In genomic region chr4:6974138-6974848, GRCh38 we compare ENCODE assay signal across 8 cellular contexts.
DNase-seq lines count a peak whose midpoint lies in the region; ATAC-seq, FAIRE-seq and TF ChIP-seq lines count a peak whose summit lies in the region.

No MANE protein-coding gene starts in this region.

- no peak overlapping the region for H3K27ac ChIP-seq in HepG2 (ENCODE audit: extremely low read length, insufficient read depth, low read length)

- no peaks in the 10 kb centered on the region for H3K27me3 ChIP-seq in HepG2 (ENCODE audit: control insufficient read depth in 1 of 2, insufficient read depth in 2 of 2, low read length in 2 of 2)

- ATAC-seq in HG02610 (IDR thresholded peaks at IDR 0.05; ENCODE audit: unreplicated experiment): peak; percentile 62
- peak; percentile 94 for ATAC-seq in HepG2
- ATAC-seq in GM18519 (IDR thresholded peaks at IDR 0.05; ENCODE audit: low FRiP score, unreplicated experiment): no peak

- H3K36me3 ChIP-seq in HepG2 (replicated peaks in 1 of 2; ENCODE audit: control insufficient read depth in 1 of 2, insufficient read depth in 2 of 2, low read length in 2 of 2): peaks cover 4 to 14% of the 10 kb centered on the region in 2 experiments; a peak in 4 of 5 replicates

- H3K4me3 ChIP-seq in HepG2 (replicated peaks in 1 of 3; ENCODE audit: insufficient read depth in 1 of 3, low read depth in 2 of 3, low read length in 3 of 3): no peak overlapping the region

- H3K79me2 ChIP-seq in HepG2 (ENCODE audit: insufficient read depth, low read length): peaks cover 14% of the 10 kb centered on the region

- no TSS peak for BruUV-seq in HepG2 (replicated peaks; lab: Mats Ljungman, UMichigan)

- intact Hi-C loops in HepG2 (cut with micrococcal nuclease; ENCODE audit: unreplicated experiment): loop anchor here (1.0 to 5.0 kb wide), 2 partner anchors 47 to 96 kb away; no protein-coding TSS in a partner anchor

- no peak for TF ChIP-seq EP300 in HepG2 (IDR thresholded peaks at IDR 0.05; ENCODE audit: low read depth in 2 of 2, low read length in 2 of 2)
- no peak for TF ChIP-seq EP300 in HepG2 (CRISPR knock-in tag; IDR thresholded peaks at IDR 0.05; ENCODE audit: borderline replicate concordance)

- peaks cover 8% of the 10 kb centered on the region; the same call in 1 of the 2 replicates for H4K20me1 ChIP-seq in HepG2 (ENCODE audit: insufficient read depth, low read length)

- no peak for TF ChIP-seq POLR2A in HepG2 (IDR thresholded peaks at IDR 0.05; ENCODE audit: insufficient read depth in 1 of 2, low read depth in 2 of 2, low read length in 2 of 2)

- no peak overlapping the region for H3K4me2 ChIP-seq in HepG2 (ENCODE audit: low read depth, low read length)

- DNase-seq in G401 (ENCODE audit: low spot score): peak; percentile 84
- DNase-seq in NCI-H345 treated with DMSO at 0.1 percent for 48 hours (lab: John Stamatoyannopoulos, UW; ENCODE audit: unreplicated experiment): peak; percentile 18
- DNase-seq in activated CD4-positive, alpha-beta T cell treated with anti-CD3 and anti-CD28 coated beads, Interleukin-2, amount 10 ng/mL, durations not matched to agents 7 days and 5 days: peak; percentile 87
- peak; percentile 92 for DNase-seq in dedifferentiated amniotic fluid mesenchymal stem cell (ENCODE audit: extremely low spot score)
- peak; percentile 81 for DNase-seq in HepG2 (ENCODE audit: low spot score)
- DNase-seq in stimulated activated CD4-positive, alpha-beta T cell treated with anti-CD3 and anti-CD28 coated beads, TNF-alpha, amount 100 ng/mL, for 48 hours (ENCODE audit: low read depth in 3 of 3): peak; percentile 61 to 77 (median 70)

- FAIRE-seq in HepG2 (lab: Jason Lieb, UNC): peak; percentile 99

- H3K27ac Mint-ChIP-seq in activated CD4-positive, alpha-beta T cell treated with anti-CD3 and anti-CD28 coated beads, Interleukin-2, amount 10 ng/mL, durations not matched to agents 7 days and 5 days: no peak overlapping the region

- in situ Hi-C loops in G401 (cut with HindIII; ENCODE audit: low sequenced_read_pairs): no loop called here
- in situ Hi-C loops in HepG2 (cut with HindIII; ENCODE audit: extremely low pct_ligation_motif_present, low pct_unique_long_range_greater_than_20kb): no loop called here

- no peaks in the 10 kb centered on the region for H3K9me3 ChIP-seq in HepG2 (ENCODE audit: low read length)

- no peak overlapping the region for H3K9ac ChIP-seq in HepG2 (ENCODE audit: insufficient read depth, low read depth, low read length)

- POLR2A ChIA-PET in activated CD4-positive, alpha-beta T cell treated with anti-CD3 and anti-CD28 coated beads, Interleukin-2, amount 10 ng/mL, durations not matched to agents 7 days and 5 days (lab: Charles Lee): no interaction called here
- POLR2A ChIA-PET in HepG2 (lab: Yijun Ruan, JAX): interaction anchor here (0.8 to 1.1 kb wide), 3 partner anchors 40 to 82 kb away, joined by 3 read pairs; no protein-coding TSS in a partner anchor

- no peaks in the 10 kb centered on the region for H3K9me3 Mint-ChIP-seq in activated CD4-positive, alpha-beta T cell treated with anti-CD3 and anti-CD28 coated beads, Interleukin-2, amount 10 ng/mL, durations not matched to agents 7 days and 5 days

- peaks cover 16% of the 10 kb centered on the region for H3K4me1 ChIP-seq in HepG2 (ENCODE audit: insufficient read depth, low read length)

- CTCF ChIA-PET in activated CD4-positive, alpha-beta T cell treated with anti-CD3 and anti-CD28 coated beads, Interleukin-2, amount 10 ng/mL, durations not matched to agents 7 days and 5 days (lab: Charles Lee): interaction anchor here (0.6 to 2.2 kb wide), 15 partner anchors 9 to 334 kb away, joined by 3 to 11 read pairs (median 4); partner anchors contain the start of gene MRFAP1
- CTCF ChIA-PET in HepG2 (lab: Yijun Ruan, JAX; ENCODE audit: low intra/inter-chr PET ratio, low total read pairs): interaction anchor here (0.7 to 1.1 kb wide), 2 partner anchors 97 to 107 kb away, joined by 3 to 6 read pairs; no protein-coding TSS in a partner anchor

- peak; percentile 87 for TF ChIP-seq CTCF in HepG2 (CRISPR knock-in tag; IDR thresholded peaks at IDR 0.05)

- H3K4me3 Mint-ChIP-seq in activated CD4-positive, alpha-beta T cell treated with anti-CD3 and anti-CD28 coated beads, Interleukin-2, amount 10 ng/mL, durations not matched to agents 7 days and 5 days: no peak overlapping the region

- TF ChIP-seq RAD21 in HepG2 (CRISPR knock-in tag; IDR thresholded peaks at IDR 0.05): peak; percentile 74

- H3K36me3 Mint-ChIP-seq in activated CD4-positive, alpha-beta T cell treated with anti-CD3 and anti-CD28 coated beads, Interleukin-2, amount 10 ng/mL, durations not matched to agents 7 days and 5 days (ENCODE audit: low read depth): peaks cover 11% of the 10 kb centered on the region

- H3K4me1 Mint-ChIP-seq in activated CD4-positive, alpha-beta T cell treated with anti-CD3 and anti-CD28 coated beads, Interleukin-2, amount 10 ng/mL, durations not matched to agents 7 days and 5 days: peaks cover 19% of the 10 kb centered on the region

- 55% methylated on average over 7 of the region's 7 CpGs for whole genome bisulfite sequencing in HepG2 (ENCODE audit: low lambda C conversion rate)

- no peak overlapping the region for H2AFZ ChIP-seq in HepG2 (ENCODE audit: low read length)

- no peaks in the 10 kb centered on the region for H3K27me3 Mint-ChIP-seq in activated CD4-positive, alpha-beta T cell treated with anti-CD3 and anti-CD28 coated beads, Interleukin-2, amount 10 ng/mL, durations not matched to agents 7 days and 5 days

TF ChIP-seq in HepG2, 621 proteins besides CTCF, POLR2A, EP300 and RAD21 (continues in another document):
- TF ChIP-seq MAFK (conservative IDR thresholded peaks at IDR 0.05 in 1 of 2, IDR thresholded peaks at IDR 0.05 in 1 of 2; ENCODE audit: low read length in 2 of 2) (peak; percentile 95 to 96), ZNF318 (CRISPR knock-in tag; IDR thresholded peaks at IDR 0.05) (no peak), ZNF556 (CRISPR knock-in tag; IDR thresholded peaks at IDR 0.05; ENCODE audit: borderline replicate concordance) (no peak), XBP1 (CRISPR knock-in tag; IDR thresholded peaks at IDR 0.05) (no peak), THAP11 (CRISPR knock-in tag; IDR thresholded peaks at IDR 0.05) (peak; percentile 33; the same call in 1 of the 2 replicates), ATF7 (IDR thresholded peaks at IDR 0.05) (no peak), ATF7 (CRISPR knock-in tag; IDR thresholded peaks at IDR 0.05) (no peak), DRAP1 (CRISPR knock-in tag; IDR thresholded peaks at IDR 0.05) (no peak), NR3C1 (CRISPR knock-in tag; IDR thresholded peaks at IDR 0.05) (no peak), ZFY (CRISPR knock-in tag; IDR thresholded peaks at IDR 0.05) (no peak)

Comparison
In these comparisons a context has a peak if more than half of its experiments do, and no peak if none do; other contexts are left out.
1. DNase-seq: peak in every context shown above with its lines; median percentile 92 in dedifferentiated amniotic fluid mesenchymal stem cell; 87 in activated CD4-positive, alpha-beta T cell treated with anti-CD3 and anti-CD28 coated beads, Interleukin-2, amount 10 ng/mL, durations not matched to agents 7 days and 5 days; 84 in G401; 81 in HepG2; 70 in stimulated activated CD4-positive, alpha-beta T cell treated with anti-CD3 and anti-CD28 coated beads, TNF-alpha, amount 100 ng/mL, for 48 hours; 18 in NCI-H345 treated with DMSO at 0.1 percent for 48 hours.